8 cellular contexts compared by ENCODE assay signal in the genomic region with DNA sequence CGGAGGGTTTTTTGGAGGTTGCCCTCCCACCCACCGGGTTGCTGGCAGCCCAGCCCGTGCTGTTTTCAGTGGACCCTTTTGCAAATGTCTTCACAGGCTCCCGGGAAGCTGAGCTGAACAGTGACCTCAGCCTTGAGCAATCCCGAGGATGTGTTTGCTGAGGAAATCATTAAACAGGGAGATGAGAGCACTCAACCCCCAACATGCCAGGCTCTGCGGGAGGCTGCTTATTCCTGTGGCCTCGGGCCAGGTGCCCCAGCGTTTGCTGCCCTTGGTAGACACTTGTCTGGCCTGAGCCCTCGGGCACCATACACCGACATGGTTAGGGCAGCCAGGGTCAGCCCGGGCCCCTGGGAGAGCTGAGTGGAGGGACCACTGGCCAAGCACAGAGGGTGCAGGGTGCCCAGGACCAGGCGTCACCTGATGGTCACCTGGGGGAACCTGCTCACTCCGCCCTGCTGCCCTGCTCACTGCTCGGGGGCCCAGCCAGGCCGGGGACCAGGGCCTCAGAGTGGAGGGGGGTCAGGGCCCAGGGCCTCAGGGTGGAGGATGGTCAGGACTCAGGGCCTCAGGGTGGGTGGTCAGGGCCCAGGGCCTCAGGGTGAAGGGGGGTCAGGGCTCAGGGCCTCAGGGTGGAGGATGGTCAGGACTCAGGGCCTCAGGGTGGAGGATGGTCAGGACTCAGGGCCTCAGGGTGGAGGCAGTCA. TPM values are rescaled to one million over a fixed set of nuclear protein-coding genes. Genes with fewer than 3 reads are reported as not detected.
A peak's percentile ranks its signal among the peaks of the same experiment; 100 is the strongest.
DNase-seq lines count a peak whose midpoint lies in the region; ATAC-seq lines count a peak whose summit lies in the region.

No MANE protein-coding gene starts in this region.

- H3K4me3 ChIP-seq in NT2/D1 (ENCODE audit: insufficient read length, low read depth) (peak overlapping the region; percentile 47), trophoblast cell (ENCODE audit: low read depth, low read length) (no peak overlapping the region)

- H3K27me3 ChIP-seq in NT2/D1 (ENCODE audit: insufficient read depth, insufficient read length) (peaks cover 3% of the 10 kb centered on the region), trophoblast cell (ENCODE audit: insufficient read depth, low read length) (no peaks in the 10 kb centered on the region)

- no peak overlapping the region for H3K4ac ChIP-seq in trophoblast cell (ENCODE audit: low read depth, low read length)

- H3K27ac ChIP-seq in trophoblast cell (ENCODE audit: low read depth, low read length) = peak overlapping the region; percentile 13

- H3K9me3 ChIP-seq in NT2/D1 (ENCODE audit: insufficient read depth, low read length) (no peaks in the 10 kb centered on the region), trophoblast cell (ENCODE audit: insufficient read depth, low read depth, low read length) (peaks cover 3% of the 10 kb centered on the region)

- peak overlapping the region; percentile 18 for H3K14ac ChIP-seq in trophoblast cell (ENCODE audit: low read length)

- H3K18ac ChIP-seq in trophoblast cell (ENCODE audit: low read length) = peak overlapping the region; percentile 35

- H3K9ac ChIP-seq in NT2/D1 (ENCODE audit: insufficient read length, low read depth) = peak overlapping the region; percentile 79
- H3K9ac ChIP-seq in trophoblast cell (ENCODE audit: low read length) = no peak overlapping the region

- peak overlapping the region; percentile 74 for H4K91ac ChIP-seq in trophoblast cell (ENCODE audit: low read depth, low read length)

- ATAC-seq in GM18873 (IDR thresholded peaks at IDR 0.05; ENCODE audit: low FRiP score, unreplicated experiment) (no peak), HG02870 (IDR thresholded peaks at IDR 0.05; ENCODE audit: unreplicated experiment) (no peak)

- no peak overlapping the region for H2AK5ac ChIP-seq in trophoblast cell (ENCODE audit: low read length)

- DNase-seq in ELR (ENCODE audit: low read depth) (peak; percentile 85), NT2/D1 (ENCODE audit: low read depth, low spot score) (peak; percentile 96), fibroblast of the conjunctiva (ENCODE audit: low read depth) (peak; percentile 60), trophoblast cell (no peak), NAMALWA (ENCODE audit: low spot score) (no peak), NCI-H1694 (lab: John Stamatoyannopoulos, UW) (no peak)

- peak overlapping the region; percentile 69 for H2BK120ac ChIP-seq in trophoblast cell (ENCODE audit: insufficient read depth, low read length, poor library complexity)

- peaks cover 29% of the 10 kb centered on the region for H3K79me1 ChIP-seq in trophoblast cell (ENCODE audit: low read length)

- H3K79me2 ChIP-seq in trophoblast cell (ENCODE audit: control insufficient read depth, insufficient read depth, low read length, poor library complexity) = no peaks in the 10 kb centered on the region

- no peak overlapping the region for H2AFZ ChIP-seq in trophoblast cell (ENCODE audit: insufficient read depth, low read length, poor library complexity)

- H2BK5ac ChIP-seq in trophoblast cell (ENCODE audit: low read depth, low read length, poor library complexity) = peak overlapping the region; percentile 35

- H3K23ac ChIP-seq in trophoblast cell (ENCODE audit: low read length) = no peak overlapping the region

- H2BK12ac ChIP-seq in trophoblast cell (ENCODE audit: low read length) = peak overlapping the region; percentile 84

- WGBS in trophoblast cell (ENCODE audit: extremely low coverage, insufficient coverage, insufficient read length) = no CpG with 5 or more reads among the region's 15 CpGs

- peak overlapping the region; percentile 17 for H4K8ac ChIP-seq in trophoblast cell (ENCODE audit: low read depth, low read length)

- H3K4me1 ChIP-seq in NT2/D1 (ENCODE audit: insufficient read depth, insufficient read length) (peaks cover 73% of the 10 kb centered on the region), trophoblast cell (ENCODE audit: control insufficient read depth in 1 of 2, insufficient read depth in 2 of 2, low read length in 2 of 2) (peaks cover 23 to 31% of the 10 kb centered on the region in 2 experiments)

- H4K12ac ChIP-seq in trophoblast cell (ENCODE audit: low read depth, low read length) = no peak overlapping the region

- peaks cover 24% of the 10 kb centered on the region for H3K36me3 ChIP-seq in NT2/D1 (ENCODE audit: insufficient read depth, insufficient read length, low read length)
- H3K36me3 ChIP-seq in trophoblast cell (ENCODE audit: control insufficient read depth in 1 of 2, insufficient read depth in 2 of 2, low read length in 2 of 2) = no peaks in the 10 kb centered on the region

- peak overlapping the region; percentile 28 for H3K4me2 ChIP-seq in trophoblast cell (ENCODE audit: low read length)

RNA-seq across cellular contexts. Expression of gene POFUT2, which starts 42.5 kb away (rescaled TPM):
- polyA plus RNA-seq in trophoblast cell (2013) = 33.1 and 33.8 TPM in 2 replicates

Comparison
In these comparisons a context has a peak if more than half of its experiments do, and no peak if none do; other contexts are left out.
1. DNase-seq: peak in ELR (single experiment), NT2/D1 (single experiment) and fibroblast of the conjunctiva (single experiment); none in trophoblast cell (0 of 2), NAMALWA (single experiment) and NCI-H1694 (single experiment).